Comparison of ENCODE assay signal across 1 cellular context in genomic region chr11:20042717-20043392, GRCh38.
TF ChIP-seq lines count a peak whose summit lies in the region.

No MANE protein-coding gene starts in this region.

TF ChIP-seq in A549, 52 proteins besides CTCF, POLR2A, EP300 and RAD21 (continued from another document):
- TF ChIP-seq REST (IDR thresholded peaks at IDR 0.05) (no peak), HMGXB4 (CRISPR knock-in tag; IDR thresholded peaks at IDR 0.05; ENCODE audit: borderline replicate concordance) (no peak), CEBPB (IDR thresholded peaks at IDR 0.05) (no peak), POLR2AphosphoS2 (conservative IDR thresholded peaks at IDR 0.05; ENCODE audit: low read length) (no peak), TP53 (CRISPR knock-in tag; IDR thresholded peaks at IDR 0.05) (no peak), HDAC2 (IDR thresholded peaks at IDR 0.05) (no peak)
TF ChIP-seq in A549: peak in this region for 0.
